ENCODE assay signal across 17 cellular contexts in the genomic region with DNA sequence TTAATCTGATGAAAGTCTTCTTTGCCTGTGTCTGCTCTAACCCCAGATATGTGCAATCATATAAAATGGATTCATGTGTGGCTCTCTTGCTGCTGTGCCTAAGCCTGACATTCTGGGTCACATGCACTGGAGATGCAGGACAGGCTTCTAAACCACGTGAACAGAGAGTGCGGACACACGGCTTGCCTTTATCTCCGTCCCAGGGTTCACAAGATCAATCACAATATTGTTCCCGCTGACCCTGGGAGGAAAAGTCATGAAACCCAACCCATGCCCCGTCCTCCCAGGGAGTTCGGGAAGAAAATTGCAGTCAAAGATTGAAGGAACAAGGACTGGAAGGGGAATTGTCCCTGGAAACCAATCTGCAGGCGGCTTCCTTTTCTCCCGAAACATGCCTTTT.
"Had no signal": no experiment of that assay in that cellular context is flagged by ENCODE, and none has a peak within 500 bp of the region (broad histone marks: within the 10 kb centered on the region; RNA-seq: fewer than 3 reads in every experiment).

No MANE protein-coding gene starts in this region.

- H3K9me3 Mint-ChIP-seq: activated naive CD4-positive, alpha-beta T cell treated with anti-CD3 and anti-CD28 coated beads, Interleukin-2, amount 10 ng/mL, durations not matched to agents 7 days and 5 days; naive B cell; stimulated activated naive CD8-positive, alpha-beta T cell treated with anti-CD3 and anti-CD28 coated beads, Interleukin-15, amount 100 ng/mL, for 72 hours; T-cell had no signal

- H3K36me3 ChIP-seq: gastrocnemius medialis, neutrophil had no signal

- H3K27me3 ChIP-seq: gastrocnemius medialis, neutrophil had no signal

- H3K27ac ChIP-seq: coronary artery, gastrocnemius medialis, neutrophil had no signal

- FAIRE-seq: keratinocyte had no signal

- H3K36me3 Mint-ChIP-seq: activated naive CD4-positive, alpha-beta T cell treated with anti-CD3 and anti-CD28 coated beads, Interleukin-2, amount 10 ng/mL, durations not matched to agents 7 days and 5 days; naive B cell; T-cell had no signal

- DNase-seq: activated CD4-positive, alpha-beta T cell treated with anti-CD3 and anti-CD28 coated beads, Interleukin-2, amount 50 U/mL, for 1 hour; activated CD8-positive, alpha-beta memory T cell treated with anti-CD3 and anti-CD28 coated beads, Interleukin-2, amount 50 U/mL, for 4 hours; activated effector memory CD4-positive, alpha-beta T cell treated with Interleukin-2 at 50 U/mL for 16 hours; activated naive CD4-positive, alpha-beta T cell treated with anti-CD3 and anti-CD28 coated beads, Interleukin-2, amount 10 ng/mL, durations not matched to agents 7 days and 5 days; activated T-cell treated with anti-CD3 and anti-CD28 coated beads, Interleukin-2, amount 50 U/mL, for 48 hours; aorta; erythroblast; gastrocnemius medialis; naive B cell; stimulated activated CD4-positive, alpha-beta T cell treated with anti-CD3 and anti-CD28 coated beads, Interleukin-4, amount 100 ng/mL, for 1 hour; stimulated activated naive CD8-positive, alpha-beta T cell treated with anti-CD3 and anti-CD28 coated beads, Interleukin-15, amount 100 ng/mL, for 72 hours; T-cell; trophoblast cell had no signal

- H3K4me3 Mint-ChIP-seq: activated naive CD4-positive, alpha-beta T cell treated with anti-CD3 and anti-CD28 coated beads, Interleukin-2, amount 10 ng/mL, durations not matched to agents 7 days and 5 days; naive B cell; stimulated activated naive CD8-positive, alpha-beta T cell treated with anti-CD3 and anti-CD28 coated beads, Interleukin-15, amount 100 ng/mL, for 72 hours; T-cell had no signal

- H3K27ac Mint-ChIP-seq: activated naive CD4-positive, alpha-beta T cell treated with anti-CD3 and anti-CD28 coated beads, Interleukin-2, amount 10 ng/mL, durations not matched to agents 7 days and 5 days; naive B cell; stimulated activated naive CD8-positive, alpha-beta T cell treated with anti-CD3 and anti-CD28 coated beads, Interleukin-15, amount 100 ng/mL, for 72 hours; T-cell had no signal

- H3K9me3 ChIP-seq: gastrocnemius medialis, neutrophil had no signal

- H3K4me1 ChIP-seq: gastrocnemius medialis had no signal

- H3K4me1 Mint-ChIP-seq: activated naive CD4-positive, alpha-beta T cell treated with anti-CD3 and anti-CD28 coated beads, Interleukin-2, amount 10 ng/mL, durations not matched to agents 7 days and 5 days; stimulated activated naive CD8-positive, alpha-beta T cell treated with anti-CD3 and anti-CD28 coated beads, Interleukin-15, amount 100 ng/mL, for 72 hours had no signal

- H3K4me3 ChIP-seq: coronary artery, gastrocnemius medialis had no signal

- ATAC-seq: gastrocnemius medialis; SK-N-SH treated with all-trans-retinoic acid at 6 μM for 48 hours; stimulated activated naive CD8-positive, alpha-beta T cell treated with anti-CD3 and anti-CD28 coated beads, Interleukin-15, amount 100 ng/mL, for 72 hours; T-cell had no signal

- H3K27me3 Mint-ChIP-seq: activated naive CD4-positive, alpha-beta T cell treated with anti-CD3 and anti-CD28 coated beads, Interleukin-2, amount 10 ng/mL, durations not matched to agents 7 days and 5 days had no signal
